21 cellular contexts compared by ENCODE assay signal in genomic region chrX:70183091-70183490, GRCh38. TPM values are rescaled to one million over a fixed set of nuclear protein-coding genes. Genes with fewer than 3 reads are reported as not detected.
DNase-seq lines count a peak whose midpoint lies in the region; ATAC-seq, FAIRE-seq and TF ChIP-seq lines count a peak whose summit lies in the region.
"Had no signal": no experiment of that assay in that cellular context is flagged by ENCODE, and none has a peak within 500 bp of the region (broad histone marks: within the 10 kb centered on the region; RNA-seq: fewer than 3 reads in every experiment).

No MANE protein-coding gene starts in this region.

- no peak overlapping the region for H2AFZ ChIP-seq in PC-3 (ENCODE audit: low read length)

- H3K27ac Mint-ChIP-seq in activated naive CD8-positive, alpha-beta T cell treated with anti-CD3 and anti-CD28 coated beads for 36 hours = no peak overlapping the region
- H3K27ac Mint-ChIP-seq: CD14-positive monocyte; CD4-positive, alpha-beta memory T cell had no signal

- 61% methylated on average over 5 of the region's 5 CpGs for WGBS in right cardiac atrium

- H3K36me3 Mint-ChIP-seq in activated naive CD8-positive, alpha-beta T cell treated with anti-CD3 and anti-CD28 coated beads for 36 hours = no peaks in the 10 kb centered on the region
- H3K36me3 Mint-ChIP-seq: CD14-positive monocyte; CD4-positive, alpha-beta memory T cell had no signal

- no peaks in the 10 kb centered on the region for H3K4me1 ChIP-seq in HEK293 (ENCODE audit: control insufficient read depth, insufficient read depth, low read length)
- H3K4me1 ChIP-seq in PC-3 (ENCODE audit: insufficient read depth, low read length) = peaks cover 5% of the 10 kb centered on the region
- H3K4me1 ChIP-seq in right cardiac atrium (ENCODE audit: control insufficient read depth, insufficient read depth, low read length) = no peaks in the 10 kb centered on the region

- ATAC-seq in PC-3 (peak; percentile 94), GM19351 (IDR thresholded peaks at IDR 0.05; ENCODE audit: unreplicated experiment) (no peak), right cardiac atrium (no peak)
- ATAC-seq: HCT116 had no signal

- H3K27ac ChIP-seq in HEK293 (ENCODE audit: extremely low read depth, low read depth, low read length) (no peak overlapping the region), PC-3 (ENCODE audit: low read length) (peak overlapping the region; percentile 59), right cardiac atrium (ENCODE audit: low read length) (no peak overlapping the region)
- H3K27ac ChIP-seq: BLaER1 had no signal

- TF ChIP-seq CTCF in HEK293 (tag by site-specific recombination; IDR thresholded peaks at IDR 0.05) (no peak), PC-3 (conservative IDR thresholded peaks at IDR 0.05; ENCODE audit: low read depth, low read length) (no peak), bronchial epithelial cell (IDR thresholded peaks at IDR 0.05; ENCODE audit: insufficient read depth, low read length, severe bottlenecking) (no peak)

- H3K9me3 Mint-ChIP-seq in activated naive CD8-positive, alpha-beta T cell treated with anti-CD3 and anti-CD28 coated beads for 36 hours = no peaks in the 10 kb centered on the region
- H3K9me3 Mint-ChIP-seq: CD4-positive, alpha-beta memory T cell had no signal

- no peaks in the 10 kb centered on the region for H3K9me2 ChIP-seq in PC-3 (replicated peaks; ENCODE audit: low read length)

- no peaks in the 10 kb centered on the region for H3K4me1 Mint-ChIP-seq in activated naive CD8-positive, alpha-beta T cell treated with anti-CD3 and anti-CD28 coated beads for 36 hours
- H3K4me1 Mint-ChIP-seq: CD14-positive monocyte; CD4-positive, alpha-beta memory T cell had no signal

- FAIRE-seq in bronchial epithelial cell (lab: Jason Lieb, UNC) = no peak

- H3K79me2 ChIP-seq in PC-3 (ENCODE audit: low read length) = no peaks in the 10 kb centered on the region

- H3K36me3 ChIP-seq in HEK293 (ENCODE audit: control insufficient read depth in 2 of 2, insufficient read depth in 1 of 2, low read length in 2 of 2) (no peaks in the 10 kb centered on the region), PC-3 (ENCODE audit: low read depth, low read length) (no peaks in the 10 kb centered on the region), bronchial epithelial cell (ENCODE audit: control insufficient read depth, insufficient read depth, low read length) (no peaks in the 10 kb centered on the region)
- H3K36me3 ChIP-seq: BLaER1 had no signal

- peaks cover 3% of the 10 kb centered on the region for H3K27me3 Mint-ChIP-seq in activated naive CD8-positive, alpha-beta T cell treated with anti-CD3 and anti-CD28 coated beads for 36 hours

- DNase-seq in PC-3 (peak; percentile 71), bronchial epithelial cell (ENCODE audit: low read depth) (peak; percentile 27), glomerular visceral epithelial cell (ENCODE audit: extremely low spot score) (no peak), right cardiac atrium (no peak)
- DNase-seq in activated naive CD8-positive, alpha-beta T cell treated with anti-CD3 and anti-CD28 coated beads for 36 hours = no peak
- DNase-seq: 8988T; CD4-positive, alpha-beta memory T cell; DMS153; DMS79; GF-D8; GOT3; H7; IMR-90 had no signal

- no peak overlapping the region for H3K4me3 Mint-ChIP-seq in activated naive CD8-positive, alpha-beta T cell treated with anti-CD3 and anti-CD28 coated beads for 36 hours
- H3K4me3 Mint-ChIP-seq: CD14-positive monocyte; CD4-positive, alpha-beta memory T cell had no signal

- BruUV-seq in PC-3 (replicated peaks; lab: Mats Ljungman, UMichigan) = no TSS peak

- H3K4me3 ChIP-seq in HEK293 (ENCODE audit: low read depth, low read length) (no peak overlapping the region), PC-3 (ENCODE audit: low read length) (no peak overlapping the region), bronchial epithelial cell (ENCODE audit: low read depth, low read length) (no peak overlapping the region), right cardiac atrium (ENCODE audit: low read length) (no peak overlapping the region)
- H3K4me3 ChIP-seq: BLaER1 had no signal

- H3K27me3 ChIP-seq in PC-3 (ENCODE audit: low read length) = no peaks in the 10 kb centered on the region
- no peaks in the 10 kb centered on the region for H3K27me3 ChIP-seq in bronchial epithelial cell (ENCODE audit: control insufficient read depth, insufficient read depth, low read length)
- no peaks in the 10 kb centered on the region for H3K27me3 ChIP-seq in right cardiac atrium (ENCODE audit: control insufficient read depth, insufficient read depth)

- no peaks in the 10 kb centered on the region for H3K9me3 ChIP-seq in HEK293 (ENCODE audit: control insufficient read depth, insufficient read depth, low read depth, low read length)
- no peaks in the 10 kb centered on the region for H3K9me3 ChIP-seq in PC-3 (ENCODE audit: low read length)
- no peaks in the 10 kb centered on the region for H3K9me3 ChIP-seq in right cardiac atrium (ENCODE audit: control insufficient read depth, low read length)
- H3K9me3 ChIP-seq: BLaER1 had no signal

- H4K20me1 ChIP-seq in PC-3 (ENCODE audit: low read length) = no peaks in the 10 kb centered on the region
- H4K20me1 ChIP-seq: BLaER1 had no signal

- H3K9ac ChIP-seq in PC-3 (ENCODE audit: low read length) = no peak overlapping the region
- H3K9ac ChIP-seq: BLaER1 had no signal

- intact Hi-C loops in PC-3 (cut with micrococcal nuclease) (no loop called here), right cardiac atrium (cut with DNase I) (no loop called here)

- H3K4me2 ChIP-seq in PC-3 (ENCODE audit: low read length) = no peak overlapping the region
- H3K4me2 ChIP-seq: BLaER1 had no signal

- CTCF ChIA-PET in HEK293 (lab: Yijun Ruan, JAX) = interaction anchor here (0.6 to 0.7 kb wide), 2 partner anchors 88 to 91 kb away, joined by 3 to 4 read pairs; no protein-coding TSS in a partner anchor
- CTCF ChIA-PET in PC-3 (lab: Charles Lee) = interaction anchor here (0.5 kb wide), 1 partner anchor 9 kb away, joined by 3 read pairs; no protein-coding TSS in a partner anchor

- POLR2A ChIA-PET in HEK293 (lab: Yijun Ruan, JAX) = no interaction called here
- POLR2A ChIA-PET in PC-3 (lab: Charles Lee; ENCODE audit: unreplicated experiment) = no interaction called here

- no peaks in the 10 kb centered on the region for H3F3A ChIP-seq in PC-3 (ENCODE audit: low read length, unreplicated experiment)

TF ChIP-seq in HEK293, 187 proteins besides CTCF, POLR2A, EP300 and RAD21:
- TF ChIP-seq EGR2 (tag by site-specific recombination; IDR thresholded peaks at IDR 0.05; ENCODE audit: low read depth) = peak; percentile 94
- peak; percentile 76 for TF ChIP-seq ZFHX2 (tag by site-specific recombination; conservative IDR thresholded peaks at IDR 0.05)
- no peak for TF ChIP-seq ZNF335 (tag by site-specific recombination; conservative IDR thresholded peaks at IDR 0.05)
- no peak for TF ChIP-seq ZNF140 (tag by site-specific recombination; IDR thresholded peaks at IDR 0.05)
- TF ChIP-seq ZNF658 (tag by site-specific recombination; IDR thresholded peaks at IDR 0.05) = no peak
- TF ChIP-seq ZNF2 (tag by site-specific recombination; IDR thresholded peaks at IDR 0.05) = no peak
- no peak for TF ChIP-seq KLF9 (tag by site-specific recombination; IDR thresholded peaks at IDR 0.05; ENCODE audit: low read depth)
- no peak for TF ChIP-seq ZNF521 (tag by site-specific recombination; IDR thresholded peaks at IDR 0.05)
- no peak for TF ChIP-seq ZNF350 (tag by site-specific recombination; IDR thresholded peaks at IDR 0.05)
TF ChIP-seq in HEK293: peak in this region for 2.

RNA-seq across cellular contexts. Expression of gene DGAT2L6, which starts 5.8 kb away (rescaled TPM):
- not detected in 2 replicates for total RNA-seq in PC-3 (2014; rRNA removed)
- not detected in 2 replicates for total RNA-seq in bronchial epithelial cell
- not detected for total RNA-seq in right cardiac atrium
- polyA plus RNA-seq in right cardiac atrium = not detected
- total RNA-seq in activated naive CD8-positive, alpha-beta T cell treated with anti-CD3 and anti-CD28 coated beads for 36 hours = not detected
- total RNA-seq: A673; CD4-positive, alpha-beta memory T cell; H7; HT-29; IMR-90 had no signal
- polyA plus RNA-seq: AG04450; CD14-positive monocyte; CD4-positive, alpha-beta memory T cell; IMR-90 had no signal

RNA-seq across cellular contexts. Expression of gene IGBP1, which starts 49.8 kb away (rescaled TPM):
- total RNA-seq in PC-3 (2014; rRNA removed) = 43.0 and 51.1 TPM in 2 replicates
- 75.8 and 107 TPM in 2 replicates for total RNA-seq in bronchial epithelial cell
- total RNA-seq in right cardiac atrium = 10 to 100 TPM; 42.9 to 71.5 (median 53.8) TPM
- polyA plus RNA-seq in right cardiac atrium = 45.9 TPM
- 10 to 100 TPM; 36.0 to 37.2 TPM for total RNA-seq in activated naive CD8-positive, alpha-beta T cell treated with anti-CD3 and anti-CD28 coated beads for 36 hours

RNA-seq across cellular contexts. Expression of gene AWAT1, which starts 51.4 kb away (rescaled TPM):
- total RNA-seq in PC-3 (2014; rRNA removed) (not detected in 2 replicates), bronchial epithelial cell (not detected in 2 replicates), right cardiac atrium (not detected)
- not detected for polyA plus RNA-seq in right cardiac atrium
- not detected for total RNA-seq in activated naive CD8-positive, alpha-beta T cell treated with anti-CD3 and anti-CD28 coated beads for 36 hours
- total RNA-seq: A673; CD4-positive, alpha-beta memory T cell; H7; HT-29; IMR-90 had no signal
- polyA plus RNA-seq: AG04450; CD14-positive monocyte; CD4-positive, alpha-beta memory T cell; IMR-90 had no signal

Comparison
In these comparisons a context has a peak if more than half of its experiments do, and no peak if none do; other contexts are left out.
1. DNase-seq: peak in PC-3 (single experiment) and bronchial epithelial cell (single experiment); none in glomerular visceral epithelial cell (single experiment), right cardiac atrium (0 of 3) and activated naive CD8-positive, alpha-beta T cell treated with anti-CD3 and anti-CD28 coated beads for 36 hours (single experiment).